Comparison of ENCODE assay signal across 1 cellular context in the genomic region with DNA sequence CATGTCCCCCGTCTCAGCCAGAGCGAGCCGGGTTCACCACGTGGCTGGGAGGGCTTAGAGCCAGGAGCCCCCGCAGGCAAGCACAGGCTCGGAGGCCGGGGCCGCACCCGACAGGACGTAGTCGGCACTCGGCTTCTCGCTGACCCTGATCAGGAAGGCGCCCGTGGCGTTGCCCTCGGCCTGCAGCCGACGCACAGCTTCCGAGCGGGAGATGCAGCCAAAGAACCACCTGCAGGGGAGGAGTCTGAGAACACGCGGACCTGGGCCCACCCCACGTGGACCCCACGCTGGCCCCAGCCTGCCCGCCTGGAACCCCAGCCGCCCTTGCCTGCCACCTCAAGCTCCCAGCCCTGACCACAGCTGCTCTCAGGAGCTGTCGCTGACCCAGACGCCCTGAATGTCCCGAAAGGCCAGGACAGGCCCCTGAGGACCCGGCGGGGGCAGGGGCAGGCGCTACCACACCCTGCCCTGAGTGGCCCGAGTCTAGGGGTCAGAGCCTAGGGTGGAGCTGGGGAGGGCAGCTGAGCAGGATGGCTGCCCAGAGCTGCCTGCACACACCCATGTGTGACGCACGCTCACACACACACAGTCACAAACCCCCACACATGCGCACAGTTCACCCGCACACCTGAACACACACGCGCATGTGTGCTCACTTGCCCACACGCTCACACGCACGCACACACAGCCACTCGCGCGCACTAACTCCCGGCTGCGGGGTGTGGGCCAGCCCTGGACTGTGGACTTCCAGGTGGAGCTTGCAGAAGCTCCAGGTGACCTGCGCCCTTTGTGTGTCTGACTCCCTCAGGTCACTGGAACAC.
TF ChIP-seq lines count a peak whose summit lies in the region.

No MANE protein-coding gene starts in this region.

TF ChIP-seq in HEK293, 187 proteins besides CTCF, POLR2A, EP300 and RAD21 (continued from another document):
- TF ChIP-seq HIC1 (tag by site-specific recombination; IDR thresholded peaks at IDR 0.05) (peak; percentile 70), IKZF3 (tag by site-specific recombination; IDR thresholded peaks at IDR 0.05) (no peak), ZNF335 (tag by site-specific recombination; conservative IDR thresholded peaks at IDR 0.05) (no peak), YY2 (tag by site-specific recombination; IDR thresholded peaks at IDR 0.05) (no peak), KLF9 (tag by site-specific recombination; IDR thresholded peaks at IDR 0.05; ENCODE audit: low read depth) (no peak), ZNF394 (tag by site-specific recombination; IDR thresholded peaks at IDR 0.05; ENCODE audit: borderline replicate concordance) (no peak), SP7 (tag by site-specific recombination; IDR thresholded peaks at IDR 0.05) (no peak), GLIS2 (tag by site-specific recombination; IDR thresholded peaks at IDR 0.05) (no peak), SCRT1 (tag by site-specific recombination; IDR thresholded peaks at IDR 0.05; ENCODE audit: borderline replicate concordance) (no peak), ZNF623 (tag by site-specific recombination; IDR thresholded peaks at IDR 0.05) (no peak), ZNF549 (tag by site-specific recombination; IDR thresholded peaks at IDR 0.05) (no peak), ZNF146 (tag by site-specific recombination; IDR thresholded peaks at IDR 0.05) (no peak), ZNF214 (tag by site-specific recombination; IDR thresholded peaks at IDR 0.05; ENCODE audit: borderline replicate concordance) (no peak), FEZF1 (tag by site-specific recombination; IDR thresholded peaks at IDR 0.05) (no peak), ZNF792 (tag by site-specific recombination; IDR thresholded peaks at IDR 0.05) (no peak)
- TF ChIP-seq, protein P1, sequence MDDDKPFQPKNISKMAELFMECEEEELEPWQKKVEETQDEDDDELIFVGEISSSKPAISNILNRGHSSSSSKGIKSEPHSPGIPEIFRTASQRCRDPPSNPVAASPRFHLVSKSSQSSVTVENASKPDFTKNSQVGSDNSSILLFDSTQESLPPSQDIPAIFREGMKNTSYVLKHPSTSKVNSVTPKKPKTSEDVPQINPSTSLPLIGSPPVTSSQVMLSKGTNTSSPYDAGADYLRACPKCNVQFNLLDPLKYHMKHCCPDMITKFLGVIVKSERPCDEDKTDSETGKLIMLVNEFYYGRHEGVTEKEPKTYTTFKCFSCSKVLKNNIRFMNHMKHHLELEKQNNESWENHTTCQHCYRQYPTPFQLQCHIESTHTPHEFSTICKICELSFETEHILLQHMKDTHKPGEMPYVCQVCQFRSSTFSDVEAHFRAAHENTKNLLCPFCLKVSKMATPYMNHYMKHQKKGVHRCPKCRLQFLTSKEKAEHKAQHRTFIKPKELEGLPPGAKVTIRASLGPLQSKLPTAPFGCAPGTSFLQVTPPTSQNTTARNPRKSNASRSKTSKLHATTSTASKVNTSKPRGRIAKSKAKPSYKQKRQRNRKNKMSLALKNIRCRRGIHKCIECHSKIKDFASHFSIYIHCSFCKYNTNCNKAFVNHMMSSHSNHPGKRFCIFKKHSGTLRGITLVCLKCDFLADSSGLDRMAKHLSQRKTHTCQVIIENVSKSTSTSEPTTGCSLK (tag by site-specific recombination; IDR thresholded peaks at IDR 0.05): no peak
TF ChIP-seq in HEK293: peak in this region for 11.
